Comparison of ENCODE assay signal across 7 cellular contexts in the genomic region with DNA sequence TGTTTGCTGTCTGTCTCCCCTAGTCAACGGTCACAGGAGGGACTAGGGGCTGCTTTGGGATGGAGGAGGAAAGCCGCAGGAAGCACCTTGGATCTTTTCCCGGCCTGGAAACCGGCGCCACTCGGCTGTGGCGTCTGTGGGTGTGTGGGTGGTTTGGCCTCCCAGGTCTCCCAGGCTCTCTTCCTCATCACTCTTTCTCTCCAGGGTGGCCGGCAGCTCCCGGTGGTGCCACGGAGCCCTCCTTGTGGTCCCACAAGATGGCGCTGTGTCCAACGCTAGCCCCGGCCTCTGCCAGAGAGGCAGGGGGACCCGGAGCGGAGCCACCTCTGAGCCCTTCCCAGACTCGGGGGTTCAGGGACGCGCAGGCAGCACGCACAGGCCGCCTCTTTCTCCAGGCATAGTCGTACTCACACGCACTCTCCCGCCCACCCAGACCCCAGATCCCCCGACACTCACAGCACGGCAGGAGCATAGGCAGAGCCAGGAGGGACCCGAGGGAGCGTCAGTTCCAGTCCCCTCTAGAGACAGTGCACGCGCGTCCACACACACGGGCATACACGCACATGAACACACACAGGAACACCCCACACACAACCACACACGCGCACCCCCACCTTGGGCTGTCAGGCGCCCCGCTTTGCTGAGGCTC. TPM values are rescaled to one million over a fixed set of nuclear protein-coding genes. Genes with fewer than 3 reads are reported as not detected.
DNase-seq lines count a peak whose midpoint lies in the region; ATAC-seq and TF ChIP-seq lines count a peak whose summit lies in the region.

No MANE protein-coding gene starts in this region.

- H3K4me1 ChIP-seq in spleen: peaks cover 0 to 19% (median 11%) of the 10 kb centered on the region in 6 donors

- H3K4me3 ChIP-seq in WERI-Rb-1 (ENCODE audit: low read depth, low read length) (peak overlapping the region; percentile 28), spleen (peak overlapping the region in 2 of 8 donors; percentile 11 to 49)

- peak; percentile 73 for DNase-seq in NCI-H146 (lab: John Stamatoyannopoulos, UW)
- peak; percentile 89 for DNase-seq in WERI-Rb-1
- peak; percentile 65 for DNase-seq in MCF 10A (ENCODE audit: unreplicated experiment)
- DNase-seq in immature natural killer cell: peak; percentile 39 to 52 (median 52)
- DNase-seq in spleen: peak; percentile 89

- TF ChIP-seq CTCF in GM12873 (IDR thresholded peaks at IDR 0.05; ENCODE audit: insufficient read depth, low read depth, low read length, missing control alignments) (peak; percentile 70), WERI-Rb-1 (IDR thresholded peaks at IDR 0.05; ENCODE audit: low read depth, low read length) (peak; percentile 82), MCF 10A (IDR thresholded peaks at IDR 0.05; ENCODE audit: unreplicated experiment) (peak; percentile 58), spleen (IDR thresholded peaks at IDR 0.05 in 8 of 11, conservative IDR thresholded peaks at IDR 0.05 in 3 of 11) (peak; percentile 18 to 85 (median 71))

- H3K36me3 Mint-ChIP-seq in MCF 10A (ENCODE audit: insufficient read depth, unreplicated experiment) (no peaks in the 10 kb centered on the region), immature natural killer cell (no peaks in the 10 kb centered on the region)

- no peak for TF ChIP-seq POLR2A in spleen (IDR thresholded peaks at IDR 0.05)

- ATAC-seq in GM18870 (IDR thresholded peaks at IDR 0.05; ENCODE audit: unreplicated experiment): no peak

- H3K27me3 ChIP-seq in WERI-Rb-1 (ENCODE audit: insufficient read depth, low read depth, severe bottlenecking) (no peaks in the 10 kb centered on the region), spleen (replicated peaks in 1 of 7) (peaks cover 0 to 21% (median 0%) of the 10 kb centered on the region in 7 donors)

- H3K27ac ChIP-seq in WERI-Rb-1 (peak overlapping the region; percentile 48), spleen (peak overlapping the region in 1 of 8 donors; percentile 32)

- H3K4me1 Mint-ChIP-seq in MCF 10A (ENCODE audit: insufficient read depth, unreplicated experiment) (no peaks in the 10 kb centered on the region), immature natural killer cell (peaks cover 0 to 8% of the 10 kb centered on the region in 2 donors)

- CTCF ChIA-PET in MCF 10A (lab: Yijun Ruan, JAX): interaction anchor here (0.5 to 1.0 kb wide), 10 partner anchors 14 to 373 kb away, joined by 3 to 6 read pairs (median 3); no protein-coding TSS in a partner anchor

- H3K27me3 Mint-ChIP-seq in MCF 10A (ENCODE audit: insufficient read depth, unreplicated experiment) (no peaks in the 10 kb centered on the region), immature natural killer cell (ENCODE audit: low read depth in 3 of 3) (peaks cover 1 to 6% (median 6%) of the 10 kb centered on the region in 3 donors)

- H3K9me3 ChIP-seq in WERI-Rb-1 (ENCODE audit: severe bottlenecking) (no peaks in the 10 kb centered on the region), spleen (no peaks in the 10 kb centered on the region)

- no peaks in the 10 kb centered on the region for H3K36me3 ChIP-seq in WERI-Rb-1
- no peaks in the 10 kb centered on the region for H3K36me3 ChIP-seq in spleen

- WGBS in spleen, 5 donors: 0 to 5% (median 4%) methylated on average over 12 to 36 of the region's 36 CpGs

- H3K9me3 Mint-ChIP-seq in MCF 10A (ENCODE audit: unreplicated experiment) (no peaks in the 10 kb centered on the region), immature natural killer cell (no peaks in the 10 kb centered on the region)

- BruUV-seq in MCF 10A (replicated peaks; lab: Mats Ljungman, UMichigan): no TSS peak

- no peak overlapping the region for H3K4me3 Mint-ChIP-seq in MCF 10A (ENCODE audit: unreplicated experiment)
- H3K4me3 Mint-ChIP-seq in immature natural killer cell: peak overlapping the region in 2 of 5 donors; percentile 39 to 60

- intact Hi-C loops in MCF 10A (cut with micrococcal nuclease): loop anchor here (1.0 to 2.0 kb wide), 2 partner anchors 286 to 367 kb away; no protein-coding TSS in a partner anchor
- intact Hi-C loops in spleen (cut with DNase I; ENCODE audit: low total_unique reads): no loop called here

- POLR2A ChIA-PET in MCF 10A (lab: Yijun Ruan, JAX): interaction anchor here (1.6 to 2.1 kb wide), 2 partner anchors 10 to 79 kb away, joined by 4 to 7 read pairs; a partner anchor contains a TSS

- H3K27ac Mint-ChIP-seq in MCF 10A (ENCODE audit: low read depth, unreplicated experiment) (no peak overlapping the region), immature natural killer cell (no peak overlapping the region)

RNA-seq across cellular contexts. Expression of a gene that starts 31.2 kb away (rescaled TPM):
- total RNA-seq in MCF 10A (2022): not detected in 2 replicates
- not detected for polyA plus RNA-seq in immature natural killer cell
- total RNA-seq in spleen: 1 to 10 TPM in 2 of 7 donors, under 1 TPM in 5; 0.23 to 1.6 (median 0.85) TPM
- polyA plus RNA-seq in spleen: not detected
